In the genomic region with DNA sequence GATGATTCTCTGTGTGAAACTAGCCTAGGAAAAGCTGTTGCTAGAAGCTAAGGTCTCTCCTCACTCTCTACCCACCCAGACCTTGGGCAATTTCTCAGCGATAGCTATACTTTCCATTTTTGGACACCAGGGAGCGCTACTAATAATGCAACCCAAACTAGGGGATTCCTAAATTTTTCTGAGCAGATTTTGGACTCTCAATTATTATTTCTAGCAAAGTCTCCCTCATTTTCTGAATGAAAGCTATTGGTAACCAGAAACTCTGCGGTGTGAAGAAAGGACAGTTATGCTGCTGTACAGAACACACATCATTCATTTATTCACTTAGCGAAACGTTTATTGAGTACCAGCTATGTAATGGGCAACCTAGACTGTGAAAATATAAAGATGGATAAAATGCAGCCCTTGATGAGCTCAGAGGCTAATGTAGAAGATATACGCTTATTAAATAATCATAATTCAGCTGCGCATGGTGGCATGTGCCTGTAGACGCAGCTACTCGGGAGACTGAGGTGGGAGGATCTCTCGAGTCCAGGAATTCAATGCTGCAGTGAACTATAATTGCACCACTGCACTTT, we compare ENCODE assay signal across 8 cellular contexts. TPM values are rescaled to one million over a fixed set of nuclear protein-coding genes. Genes with fewer than 3 reads are reported as not detected.
DNase-seq lines count a peak whose midpoint lies in the region; ATAC-seq and TF ChIP-seq lines count a peak whose summit lies in the region.

No MANE protein-coding gene starts in this region.

- no peaks in the 10 kb centered on the region for H3K79me2 ChIP-seq in SK-N-SH (ENCODE audit: insufficient read depth)

- no peaks in the 10 kb centered on the region for H3K36me3 Mint-ChIP-seq in memory B cell

- H3K4me3 Mint-ChIP-seq in memory B cell = no peak overlapping the region

- peak; percentile 74 for ATAC-seq in memory B cell (ENCODE audit: low read depth)
- no peak for ATAC-seq in GM21528 (IDR thresholded peaks at IDR 0.05; ENCODE audit: low FRiP score, unreplicated experiment)

- no peak for TF ChIP-seq EP300 in SK-N-SH (IDR thresholded peaks at IDR 0.05; ENCODE audit: borderline replicate concordance in 1 of 2, low read depth in 1 of 2, low read length in 1 of 2)

- TF ChIP-seq RAD21 in SK-N-SH (IDR thresholded peaks at IDR 0.05; ENCODE audit: low read length) = peak; percentile 69

- H3K4me1 Mint-ChIP-seq in memory B cell = peaks cover 17% of the 10 kb centered on the region

- H3K4me2 ChIP-seq in SK-N-SH = no peak overlapping the region

- no peaks in the 10 kb centered on the region for H3F3A ChIP-seq in SK-N-SH (replicated peaks; ENCODE audit: insufficient read depth)

- no peaks in the 10 kb centered on the region for H3K9me2 ChIP-seq in SK-N-SH

- TF ChIP-seq CTCF in SK-N-SH (IDR thresholded peaks at IDR 0.05) = peak; percentile 80
- TF ChIP-seq CTCF in colonic mucosa (IDR thresholded peaks at IDR 0.05) = peak; percentile 54

- POLR2A ChIA-PET in SK-N-SH (lab: Yijun Ruan, JAX) = interaction anchor here (1.0 kb wide), 1 partner anchor 246 kb away, joined by 3 read pairs; no protein-coding TSS in a partner anchor

- WGBS in SK-N-SH (ENCODE audit: low lambda C conversion rate) = 62% methylated on average over 10 of the region's 10 CpGs

- no peaks in the 10 kb centered on the region for H3K27me3 Mint-ChIP-seq in memory B cell

- H3K9ac ChIP-seq in SK-N-SH (no peak overlapping the region), colonic mucosa (ENCODE audit: low read depth in 2 of 2, low read length in 2 of 2) (no peak overlapping the region)

- H3K4me3 ChIP-seq in SK-N-SH (ENCODE audit: low read depth in 2 of 2, low read length in 1 of 2) = peak overlapping the region in 1 of 2 experiments; percentile 23; a peak in 1 of 4 replicates
- no peak overlapping the region for H3K4me3 ChIP-seq in colonic mucosa

- peak overlapping the region; percentile 51 for H3K27ac Mint-ChIP-seq in memory B cell

- no peaks in the 10 kb centered on the region for H3K27me3 ChIP-seq in SK-N-SH (ENCODE audit: insufficient read depth)
- H3K27me3 ChIP-seq in colonic mucosa = no peaks in the 10 kb centered on the region

- intact Hi-C loops in colonic mucosa (cut with DNase I) = loop anchor here (2.0 kb wide), 1 partner anchor 223 kb away; no protein-coding TSS in a partner anchor

- CTCF ChIA-PET in SK-N-SH (lab: Yijun Ruan, JAX) = interaction anchor here (0.6 to 18.6 kb wide), 43 partner anchors 9 to 262 kb away, joined by 3 to 636 read pairs (median 4); partner anchors contain the start of genes PGAP2, RHOG and RRM1

- H3K36me3 ChIP-seq in SK-N-SH (replicated peaks in 1 of 2; ENCODE audit: control insufficient read depth in 1 of 2, insufficient read depth in 2 of 2, low read length in 1 of 2) = no peaks in the 10 kb centered on the region
- H3K36me3 ChIP-seq in colonic mucosa = no peaks in the 10 kb centered on the region

- in situ Hi-C loops in KBM-7 (cut with MboI; ENCODE audit: low pct_unique_long_range_greater_than_20kb, low sequenced_read_pairs) = no loop called here

- H3K9me3 ChIP-seq in SK-N-SH (no peaks in the 10 kb centered on the region), colonic mucosa (no peaks in the 10 kb centered on the region)

- H3K27ac ChIP-seq in SK-N-SH (ENCODE audit: low read depth in 2 of 2, low read length in 1 of 2) = no peak overlapping the region
- no peak overlapping the region for H3K27ac ChIP-seq in colonic mucosa

- H4K20me1 ChIP-seq in SK-N-SH (ENCODE audit: insufficient read depth) = no peaks in the 10 kb centered on the region

- DNase-seq in SIG-M5 treated with dmso at 0.1 percent for 504 hours (lab: John Stamatoyannopoulos, UW; ENCODE audit: unreplicated experiment) (peak; percentile 63), SIG-M5 (lab: John Stamatoyannopoulos, UW) (no peak), KBM-7 (peak; percentile 85), SK-N-SH (peak; percentile 53), colonic mucosa (peak; percentile 56), memory B cell (ENCODE audit: low spot score in 2 of 2) (peak; percentile 63 to 73), NCI-H2029 (lab: John Stamatoyannopoulos, UW) (no peak)

- no peak overlapping the region for H2AFZ ChIP-seq in SK-N-SH (ENCODE audit: low read depth)

- no peaks in the 10 kb centered on the region for H3K9me3 Mint-ChIP-seq in memory B cell

- peaks cover under 1 to 3% of the 10 kb centered on the region in 2 experiments; a peak in 2 of 4 replicates for H3K4me1 ChIP-seq in SK-N-SH (ENCODE audit: control insufficient read depth in 1 of 2, insufficient read depth in 2 of 2, low read depth in 1 of 2, low read length in 1 of 2)
- peaks cover 5% of the 10 kb centered on the region for H3K4me1 ChIP-seq in colonic mucosa

TF ChIP-seq in SK-N-SH, 30 proteins besides CTCF, POLR2A, EP300 and RAD21:
- TF ChIP-seq USF1 (IDR thresholded peaks at IDR 0.05; ENCODE audit: borderline replicate concordance, low read depth) (no peak), IRF3 (IDR thresholded peaks at IDR 0.05; ENCODE audit: low read depth, low read length) (no peak), RFX5 (IDR thresholded peaks at IDR 0.05; ENCODE audit: low read length) (no peak), RXRA (IDR thresholded peaks at IDR 0.05; ENCODE audit: borderline replicate concordance, low read depth) (no peak), SMC3 (IDR thresholded peaks at IDR 0.05; ENCODE audit: low read depth, low read length) (peak; percentile 74)

RNA-seq across cellular contexts. Expression of gene STIM1, which starts 6.1 kb away (rescaled TPM):
- polyA plus RNA-seq in SK-N-SH (2012; rRNA removed) = 21.8 and 29.5 TPM in 2 replicates
- 21.3 and 29.7 TPM in 2 replicates for polyA plus RNA-seq in SK-N-SH (2012; cell fraction: cytosol; rRNA removed)
- polyA plus RNA-seq in SK-N-SH (2012; cell fraction: nucleus; rRNA removed) = 32.6 and 41.8 TPM in 2 replicates
- 10 to 100 TPM; 39.1 to 56.8 TPM for total RNA-seq in colonic mucosa

RNA-seq across cellular contexts. Expression of gene RHOG, which starts 8.6 kb away (rescaled TPM):
- polyA plus RNA-seq in SK-N-SH (2012; rRNA removed) = 61.0 and 73.7 TPM in 2 replicates
- polyA plus RNA-seq in SK-N-SH (2012; cell fraction: cytosol; rRNA removed) = 38.0 and 64.2 TPM in 2 replicates
- polyA plus RNA-seq in SK-N-SH (2012; cell fraction: nucleus; rRNA removed) = 27.9 and 34.4 TPM in 2 replicates
- total RNA-seq in colonic mucosa = 10 to 100 TPM; 59.8 to 63.3 TPM

RNA-seq across cellular contexts. Expression of gene PGAP2, which starts 41.0 kb away (rescaled TPM):
- 41.3 and 44.1 TPM in 2 replicates for polyA plus RNA-seq in SK-N-SH (2012; rRNA removed)
- 23.0 and 29.7 TPM in 2 replicates for polyA plus RNA-seq in SK-N-SH (2012; cell fraction: cytosol; rRNA removed)
- polyA plus RNA-seq in SK-N-SH (2012; cell fraction: nucleus; rRNA removed) = 112 and 127 TPM in 2 replicates
- 10 to 100 TPM; 21.6 to 29.6 TPM for total RNA-seq in colonic mucosa

RNA-seq across cellular contexts. Expression of gene NUP98, which starts 52.0 kb away (rescaled TPM):
- 56.4 and 75.6 TPM in 2 replicates for polyA plus RNA-seq in SK-N-SH (2012; rRNA removed)
- polyA plus RNA-seq in SK-N-SH (2012; cell fraction: cytosol; rRNA removed) = 37.1 and 49.1 TPM in 2 replicates
- polyA plus RNA-seq in SK-N-SH (2012; cell fraction: nucleus; rRNA removed) = 137 and 139 TPM in 2 replicates
- 10 to 100 TPM; 59.2 to 76.7 TPM for total RNA-seq in colonic mucosa

Comparison
In these comparisons a context has a peak if more than half of its experiments do, and no peak if none do; other contexts are left out.
1. DNase-seq: peak in SIG-M5 treated with dmso at 0.1 percent for 504 hours (single experiment), KBM-7 (single experiment), SK-N-SH (single experiment), colonic mucosa (single experiment) and memory B cell (2 of 2); none in SIG-M5 (single experiment) and NCI-H2029 (single experiment).